10 cellular contexts compared by ENCODE assay signal in genomic region chr20:17613328-17614175, GRCh38. TPM values are rescaled to one million over a fixed set of nuclear protein-coding genes. Genes with fewer than 3 reads are reported as not detected.
DNase-seq lines count a peak whose midpoint lies in the region; ATAC-seq and TF ChIP-seq lines count a peak whose summit lies in the region.
"Had no signal": no experiment of that assay in that cellular context is flagged by ENCODE, and none has a peak within 500 bp of the region (broad histone marks: within the 10 kb centered on the region; RNA-seq: fewer than 3 reads in every experiment).

No MANE protein-coding gene starts in this region.

- H3K9ac ChIP-seq in colonic mucosa (ENCODE audit: low read depth in 2 of 2, low read length in 2 of 2) (no peak overlapping the region), muscle layer of colon (ENCODE audit: low read length) (peak overlapping the region; percentile 61)

- H3K27ac ChIP-seq in colonic mucosa (peak overlapping the region; percentile 50), muscle layer of colon (ENCODE audit: low read depth, low read length) (peak overlapping the region; percentile 82), aorta (ENCODE audit: low read depth in 1 of 2, low read length in 2 of 2) (peak overlapping the region in 1 of 2 donors; percentile 76)

- peaks cover 3% of the 10 kb centered on the region for H3K36me3 ChIP-seq in colonic mucosa
- peaks cover 33% of the 10 kb centered on the region for H3K36me3 ChIP-seq in muscle layer of colon (ENCODE audit: insufficient read depth, low read length)
- peaks cover 0 to 2% of the 10 kb centered on the region in 2 donors for H3K36me3 ChIP-seq in aorta (ENCODE audit: control insufficient read depth in 1 of 2, insufficient read depth in 2 of 2, low read length in 1 of 2)

- peaks cover 22% of the 10 kb centered on the region for H3K4me1 ChIP-seq in colonic mucosa
- H3K4me1 ChIP-seq in muscle layer of colon (ENCODE audit: insufficient read depth, low read length), result peaks cover 86% of the 10 kb centered on the region
- no peaks in the 10 kb centered on the region for H3K4me1 ChIP-seq in aorta (ENCODE audit: control insufficient read depth in 1 of 2, insufficient read depth in 2 of 2, low read length in 2 of 2)

- TF ChIP-seq CTCF in colonic mucosa (IDR thresholded peaks at IDR 0.05), result no peak

- H3K27me3 ChIP-seq in colonic mucosa (no peaks in the 10 kb centered on the region), muscle layer of colon (ENCODE audit: control insufficient read depth in 1 of 2, insufficient read depth in 2 of 2, low read length in 2 of 2) (no peaks in the 10 kb centered on the region), aorta (ENCODE audit: control insufficient read depth in 1 of 2, insufficient read depth in 2 of 2, low read length in 1 of 2) (no peaks in the 10 kb centered on the region)

- intact Hi-C loops in Right ventricle myocardium inferior (cut with DNase I) (no loop called here), Right ventricle myocardium superior (cut with DNase I) (loop anchor here (10.0 kb wide), 1 partner anchor 61 kb away; no protein-coding TSS in a partner anchor), colonic mucosa (cut with DNase I) (loop anchor here (5.0 kb wide), 1 partner anchor 41 kb away; the partner anchor contains the start of gene DSTN), aorta (cut with DNase I) (loop anchor here (2.0 to 5.0 kb wide), 3 partner anchors 41 to 109 kb away; partner anchors contain the start of genes BFSP1 (in 1 of the 2) and DSTN (in 1 of the 2))

- WGBS in aorta, 2 donors, result 61 to 63% methylated on average over 40 of the region's 40 CpGs

- DNase-seq in Right ventricle myocardium inferior (ENCODE audit: missing footprints), result peak; percentile 75
- DNase-seq in Right ventricle myocardium superior, result no peak
- peak; percentile 42 for DNase-seq in colonic mucosa
- peak; percentile 51 to 83 for DNase-seq in aorta
- DNase-seq in DMS153 treated with DMSO at 0.1 percent for 48 hours (lab: John Stamatoyannopoulos, UW; ENCODE audit: unreplicated experiment), result no peak
- DNase-seq: AML-193, T1000 had no signal

- no peak for ATAC-seq in Right ventricle myocardium inferior
- ATAC-seq in Right ventricle myocardium superior (ENCODE audit: poor library complexity), result no peak
- ATAC-seq in aorta (ENCODE audit: low FRiP score), result no peak
- ATAC-seq in GM18861 (IDR thresholded peaks at IDR 0.05; ENCODE audit: unreplicated experiment), result no peak
- ATAC-seq in HG02798 (IDR thresholded peaks at IDR 0.05; ENCODE audit: poor library complexity, unreplicated experiment), result no peak

- H3K9me3 ChIP-seq in colonic mucosa (no peaks in the 10 kb centered on the region), muscle layer of colon (ENCODE audit: low read length) (no peaks in the 10 kb centered on the region), aorta (ENCODE audit: control insufficient read depth, low read length) (no peaks in the 10 kb centered on the region)

- H3K4me3 ChIP-seq in colonic mucosa (no peak overlapping the region), muscle layer of colon (ENCODE audit: low read depth in 1 of 2, low read length in 2 of 2) (no peak overlapping the region), aorta (ENCODE audit: low read length in 2 of 2) (no peak overlapping the region)

RNA-seq across cellular contexts. Expression of gene DSTN, which starts 43.7 kb away (rescaled TPM):
- 865 TPM for total RNA-seq in Right ventricle myocardium inferior
- total RNA-seq in Right ventricle myocardium superior, result 860 TPM
- total RNA-seq in colonic mucosa, result 100 to 1,000 TPM; 247 to 437 TPM
- 1,000 to 10,000 TPM; 1,041 to 1,932 TPM for total RNA-seq in aorta
- 1,000 to 10,000 TPM; 2,289 to 5,298 TPM for polyA plus RNA-seq in aorta

Comparison
In these comparisons a context has a peak if more than half of its experiments do, and no peak if none do; other contexts are left out.
1. DNase-seq: peak in Right ventricle myocardium inferior (single experiment), colonic mucosa (single experiment) and aorta (2 of 2); none in Right ventricle myocardium superior (single experiment) and DMS153 treated with DMSO at 0.1 percent for 48 hours (single experiment).